In genomic region chr7:133412942-133413341, GRCh38 we compare ENCODE assay signal across 13 cellular contexts.
DNase-seq lines count a peak whose midpoint lies in the region; ATAC-seq, FAIRE-seq and TF ChIP-seq lines count a peak whose summit lies in the region.
"Had no signal": no experiment of that assay in that cellular context is flagged by ENCODE, and none has a peak within 500 bp of the region (broad histone marks: within the 10 kb centered on the region; RNA-seq: fewer than 3 reads in every experiment).

No MANE protein-coding gene starts in this region.

- TF ChIP-seq CTCF in A549 (IDR thresholded peaks at IDR 0.05) (no peak), K562 (IDR thresholded peaks at IDR 0.05 in 2 of 3, conservative IDR thresholded peaks at IDR 0.05 in 1 of 3; ENCODE audit: insufficient read depth in 2 of 3, low read depth in 1 of 3, low read length in 3 of 3) (0 out of 6 replicates have a peak, but pooled peaks of 1 of the 3 experiments have one; percentile 5)

- no peaks in the 10 kb centered on the region for H3K9me1 ChIP-seq in K562 (ENCODE audit: control insufficient read depth, insufficient read depth, low read length)

- 80% methylated on average over 3 of the region's 3 CpGs for WGBS in A549 (ENCODE audit: missing lambda C conversion rate)
- 37% methylated on average over 3 of the region's 3 CpGs for WGBS in K562 (ENCODE audit: insufficient coverage, low coverage, missing lambda C conversion rate)

- no peak for ATAC-seq in A549
- no peak for ATAC-seq in K562

- no TSS peak for BruUV-seq in K562 (replicated peaks; lab: Mats Ljungman, UMichigan)

- DNase-seq in A549 (ENCODE audit: low read depth in 1 of 2, low spot score in 1 of 2), result no peak
- DNase-seq in Ammon's horn (ENCODE audit: low spot score), result peak; percentile 12
- DNase-seq in K562 (ENCODE audit: extremely low read depth in 1 of 4, low spot score in 3 of 4), result no peak
- peak; percentile 15 for DNase-seq in myocyte (ENCODE audit: low read depth)
- no peak for DNase-seq in H7
- DNase-seq in H54 (ENCODE audit: insufficient read length, low spot score), result no peak
- DNase-seq in NCI-H82 (lab: John Stamatoyannopoulos, UW), result no peak
- DNase-seq: BE2C; CD4-positive, alpha-beta T cell; KG1; NCI-H1048; NCI-H146; NCI-H345 had no signal

- H3K4me1 ChIP-seq in A549 (no peaks in the 10 kb centered on the region), K562 (replicated peaks in 1 of 2; ENCODE audit: control insufficient read depth in 2 of 2, insufficient read depth in 2 of 2, low read length in 2 of 2) (no peaks in the 10 kb centered on the region)

- no peaks in the 10 kb centered on the region; the same call in 1 of the 2 replicates for H4K20me1 ChIP-seq in K562 (replicated peaks; ENCODE audit: control insufficient read depth, insufficient read depth, low read length)

- H3K9ac ChIP-seq in K562 (ENCODE audit: insufficient read depth in 1 of 2, low read depth in 2 of 2, low read length in 2 of 2), result no peak overlapping the region

- H3K36me3 ChIP-seq in K562 (ENCODE audit: control insufficient read depth, insufficient read depth, low read length), result no peaks in the 10 kb centered on the region
- H3K36me3 ChIP-seq in H7 (replicated peaks; ENCODE audit: control insufficient read depth, insufficient read depth, low read length), result no peaks in the 10 kb centered on the region
- H3K36me3 ChIP-seq: BE2C had no signal

- H3K4me2 ChIP-seq in A549 (no peak overlapping the region), K562 (ENCODE audit: insufficient read depth, low read length) (no peak overlapping the region)

- FAIRE-seq in A549 (lab: Jason Lieb, UNC), result no peak
- no peak for FAIRE-seq in K562 (lab: Jason Lieb, UNC)
- no peak for FAIRE-seq in H54 (lab: Jason Lieb, UNC)

- in situ Hi-C loops in K562 (cut with MboI), result no loop called here

- H3K27me3 ChIP-seq in K562 (ENCODE audit: control insufficient read depth in 2 of 2, insufficient read depth in 2 of 2, low read length in 2 of 2) (no peaks in the 10 kb centered on the region), H7 (ENCODE audit: control insufficient read depth, insufficient read depth, low read length) (no peaks in the 10 kb centered on the region)
- H3K27me3 ChIP-seq: BE2C had no signal

- TF ChIP-seq POLR2A in A549 (IDR thresholded peaks at IDR 0.05; ENCODE audit: low read length), result no peak
- no peak for TF ChIP-seq POLR2A in K562 (conservative IDR thresholded peaks at IDR 0.05)
- no peak for TF ChIP-seq POLR2A in H54 (IDR thresholded peaks at IDR 0.05; ENCODE audit: low read depth, low read length)

- no peak overlapping the region for H3K27ac ChIP-seq in A549
- no peak overlapping the region for H3K27ac ChIP-seq in K562 (ENCODE audit: extremely low read depth, low read depth, low read length)

- H3K4me3 ChIP-seq in A549 (no peak overlapping the region), K562 (no peak overlapping the region), H7 (ENCODE audit: insufficient read depth, low read depth, low read length) (no peak overlapping the region)

- H3K79me2 ChIP-seq in K562 (ENCODE audit: control insufficient read depth, insufficient read depth, low read length), result no peaks in the 10 kb centered on the region

- CTCF ChIA-PET in A549 (lab: Yijun Ruan, JAX) (interaction anchor here (1.2 to 1.4 kb wide), 2 partner anchors 13 to 160 kb away, joined by 3 to 4 read pairs; partner anchors contain the start of gene EXOC4), K562 (lab: Yijun Ruan, JAX; ENCODE audit: low intra/inter-chr PET ratio) (no interaction called here)

- intact Hi-C loops in K562 (cut with micrococcal nuclease), result no loop called here

- no peak for TF ChIP-seq EP300 in A549 (IDR thresholded peaks at IDR 0.05)
- no peak for TF ChIP-seq EP300 in K562 (IDR thresholded peaks at IDR 0.05; ENCODE audit: low read length)

- no peak overlapping the region for H2AFZ ChIP-seq in K562 (ENCODE audit: low read depth, low read length)

- H3K9me3 ChIP-seq in A549 (no peaks in the 10 kb centered on the region), K562 (replicated peaks; ENCODE audit: control insufficient read depth, insufficient read depth, low read depth, low read length) (no peaks in the 10 kb centered on the region)
- H3K9me3 ChIP-seq: BE2C had no signal

- POLR2A ChIA-PET in A549 (lab: Yijun Ruan, JAX), result no interaction called here
- POLR2A ChIA-PET in K562 (lab: Yijun Ruan, JAX), result interaction anchor here (1.0 to 1.1 kb wide), 2 partner anchors 9 to 19 kb away, joined by 3 read pairs; no protein-coding TSS in a partner anchor

- TF ChIP-seq RAD21 in A549 (conservative IDR thresholded peaks at IDR 0.05 in 1 of 2, IDR thresholded peaks at IDR 0.05 in 1 of 2) (no peak), K562 (CRISPR knock-in tag; conservative IDR thresholded peaks at IDR 0.05 in 1 of 2, IDR thresholded peaks at IDR 0.05 in 1 of 2) (peak in 1 of 2 experiments; percentile 30; a peak in 2 of 4 replicates)

TF ChIP-seq in A549, 52 proteins besides CTCF, POLR2A, EP300 and RAD21:
- no peak for TF ChIP-seq BHLHE40 (IDR thresholded peaks at IDR 0.05; ENCODE audit: low read depth, low read length)
- TF ChIP-seq MAFK (IDR thresholded peaks at IDR 0.05; ENCODE audit: partially characterized antibody), result no peak
- TF ChIP-seq REST (IDR thresholded peaks at IDR 0.05), result peak; percentile 76

TF ChIP-seq in K562, 482 proteins besides CTCF, POLR2A, EP300 and RAD21:
- TF ChIP-seq ZKSCAN8 (CRISPR knock-in tag; IDR thresholded peaks at IDR 0.05), result no peak
- TF ChIP-seq EHMT2 (IDR thresholded peaks at IDR 0.05), result peak; percentile 55; the same call in 1 of the 2 replicates
- TF ChIP-seq HDAC1 (IDR thresholded peaks at IDR 0.05), result no peak
- TF ChIP-seq PHB (CRISPR knock-in tag; IDR thresholded peaks at IDR 0.05), result no peak

Comparison
In these comparisons a context has a peak if more than half of its experiments do, and no peak if none do; other contexts are left out.
1. DNase-seq: peak in Ammon's horn (single experiment) and myocyte (single experiment); none in A549 (0 of 2), K562 (0 of 4), H7 (single experiment), H54 (single experiment) and NCI-H82 (single experiment).
2. Of the 35 proteins assayed by ChIP-seq in both K562 and A549: peak only in K562: EHMT2; only in A549: REST; in both: none; in neither: 31; mixed calls (peak in some experiments, not most) for 2.